In the genomic region with DNA sequence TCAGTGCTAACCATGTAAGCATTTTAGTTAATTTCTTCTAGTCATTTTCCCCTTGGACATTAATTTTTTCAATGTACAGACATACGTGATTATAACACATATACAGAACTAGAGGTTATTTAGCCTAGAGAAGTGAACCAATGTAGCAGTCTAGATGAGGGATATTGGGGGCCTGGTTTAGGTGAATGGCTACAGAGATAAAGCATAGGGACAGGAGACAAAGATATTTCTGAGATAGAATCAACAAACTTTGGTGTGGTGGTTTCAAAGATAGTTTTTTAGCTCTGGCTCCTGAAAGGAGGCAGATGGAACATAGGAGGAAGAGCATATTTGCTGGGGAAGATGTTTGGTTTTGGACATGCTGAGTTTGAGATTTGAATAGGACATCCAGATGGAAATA, we compare ENCODE assay signal across 1 cellular context.
A peak's percentile ranks its signal among the peaks of the same experiment; 100 is the strongest.
TF ChIP-seq lines count a peak whose summit lies in the region.

No MANE protein-coding gene starts in this region.

TF ChIP-seq in K562, 482 proteins besides CTCF, POLR2A, EP300 and RAD21 (continued from another document and continues in another):
- TF ChIP-seq, protein P1, sequence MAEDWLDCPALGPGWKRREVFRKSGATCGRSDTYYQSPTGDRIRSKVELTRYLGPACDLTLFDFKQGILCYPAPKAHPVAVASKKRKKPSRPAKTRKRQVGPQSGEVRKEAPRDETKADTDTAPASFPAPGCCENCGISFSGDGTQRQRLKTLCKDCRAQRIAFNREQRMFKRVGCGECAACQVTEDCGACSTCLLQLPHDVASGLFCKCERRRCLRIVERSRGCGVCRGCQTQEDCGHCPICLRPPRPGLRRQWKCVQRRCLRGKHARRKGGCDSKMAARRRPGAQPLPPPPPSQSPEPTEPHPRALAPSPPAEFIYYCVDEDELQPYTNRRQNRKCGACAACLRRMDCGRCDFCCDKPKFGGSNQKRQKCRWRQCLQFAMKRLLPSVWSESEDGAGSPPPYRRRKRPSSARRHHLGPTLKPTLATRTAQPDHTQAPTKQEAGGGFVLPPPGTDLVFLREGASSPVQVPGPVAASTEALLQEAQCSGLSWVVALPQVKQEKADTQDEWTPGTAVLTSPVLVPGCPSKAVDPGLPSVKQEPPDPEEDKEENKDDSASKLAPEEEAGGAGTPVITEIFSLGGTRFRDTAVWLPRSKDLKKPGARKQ (CRISPR knock-in tag; IDR thresholded peaks at IDR 0.05), result no peak
- TF ChIP-seq NRF1 (conservative IDR thresholded peaks at IDR 0.05 in 1 of 2, IDR thresholded peaks at IDR 0.05 in 1 of 2) (no peak), EP400 (IDR thresholded peaks at IDR 0.05) (0 out of 2 replicates have a peak, but pooled peaks have one; percentile 31), XRCC3 (IDR thresholded peaks at IDR 0.05) (no peak), HIVEP1 (CRISPR knock-in tag; IDR thresholded peaks at IDR 0.05) (no peak), HNRNPUL1 (IDR thresholded peaks at IDR 0.05; ENCODE audit: low read length) (no peak), MEIS2 (IDR thresholded peaks at IDR 0.05; ENCODE audit: partially characterized antibody) (no peak), NFRKB (IDR thresholded peaks at IDR 0.05; ENCODE audit: low read depth) (no peak), CBX1 (IDR thresholded peaks at IDR 0.05; ENCODE audit: low read depth) (no peak), U2AF2 (optimal IDR thresholded peaks at IDR 0.05; ENCODE audit: low read depth, low read length) (no peak), NFIC (IDR thresholded peaks at IDR 0.05) (no peak; the same call in 1 of the 2 replicates), GATA2 (CRISPR knock-in tag; IDR thresholded peaks at IDR 0.05) (no peak), KDM2B (CRISPR knock-in tag; IDR thresholded peaks at IDR 0.05) (no peak), CCNT2 (IDR thresholded peaks at IDR 0.05; ENCODE audit: borderline replicate concordance, extremely low read depth, insufficient read length, low read depth, low read length) (no peak), CCAR2 (IDR thresholded peaks at IDR 0.05; ENCODE audit: low read depth, low read length) (no peak), ARID1B (IDR thresholded peaks at IDR 0.05) (peak; percentile 86), CHD2 (IDR thresholded peaks at IDR 0.05; ENCODE audit: low read depth, low read length) (no peak), ZEB2 (IDR thresholded peaks at IDR 0.05) (peak; percentile 43; the same call in 1 of the 2 replicates), TGIF2 (CRISPR knock-in tag; IDR thresholded peaks at IDR 0.05) (no peak), PHTF2 (CRISPR knock-in tag; IDR thresholded peaks at IDR 0.05) (no peak), KDM1A (IDR thresholded peaks at IDR 0.05) (peak in 1 of 2 experiments; percentile 46; a peak in 1 of 4 replicates), MXI1 (IDR thresholded peaks at IDR 0.05; ENCODE audit: low read depth, low read length) (no peak), ZNF184 (CRISPR knock-in tag; IDR thresholded peaks at IDR 0.05) (no peak), BDP1 (IDR thresholded peaks at IDR 0.05; ENCODE audit: insufficient read depth, insufficient read length) (no peak), FOXP1 (CRISPR knock-in tag; IDR thresholded peaks at IDR 0.05) (no peak), CAMTA2 (CRISPR knock-in tag; conservative IDR thresholded peaks at IDR 0.05) (no peak), DPF2 (IDR thresholded peaks at IDR 0.05) (peak; percentile 83), NFXL1 (CRISPR knock-in tag; IDR thresholded peaks at IDR 0.05) (no peak), JUND (IDR thresholded peaks at IDR 0.05; ENCODE audit: borderline replicate concordance, low read depth, low read length) (no peak), JUND (tag; IDR thresholded peaks at IDR 0.05; ENCODE audit: borderline replicate concordance, low read depth, low read length) (no peak), KLF1 (tag; IDR thresholded peaks at IDR 0.05) (no peak), RBBP5 (IDR thresholded peaks at IDR 0.05; ENCODE audit: borderline replicate concordance, insufficient read depth, low read length, poor library complexity, severe bottlenecking) (no peak), POLR2AphosphoS2 (IDR thresholded peaks at IDR 0.05; ENCODE audit: low read length) (no peak), ZNF384 (IDR thresholded peaks at IDR 0.05; ENCODE audit: low read depth, low read length) (no peak), GATAD2B (IDR thresholded peaks at IDR 0.05; ENCODE audit: borderline replicate concordance) (0 out of 2 replicates have a peak, but pooled peaks have one; percentile 33), PPARD (CRISPR knock-in tag; IDR thresholded peaks at IDR 0.05) (no peak), CREB1 (IDR thresholded peaks at IDR 0.05) (no peak), CREB1 (CRISPR knock-in tag; IDR thresholded peaks at IDR 0.05) (no peak), TCFL5 (CRISPR knock-in tag; conservative IDR thresholded peaks at IDR 0.05) (no peak), SLC30A9 (CRISPR knock-in tag; IDR thresholded peaks at IDR 0.05) (no peak), ILF3 (IDR thresholded peaks at IDR 0.05; ENCODE audit: borderline replicate concordance) (no peak), HDAC2 (IDR thresholded peaks at IDR 0.05) (no peak), GTF2E2 (tag; IDR thresholded peaks at IDR 0.05) (no peak), HMGN3 (IDR thresholded peaks at IDR 0.05; ENCODE audit: borderline replicate concordance, extremely low read depth, insufficient read length, low read depth, low read length) (no peak), ZNF224 (CRISPR knock-in tag; IDR thresholded peaks at IDR 0.05) (no peak), ZNF436 (CRISPR knock-in tag; IDR thresholded peaks at IDR 0.05) (no peak), NR1H2 (CRISPR knock-in tag; IDR thresholded peaks at IDR 0.05) (no peak), PHF21A (IDR thresholded peaks at IDR 0.05; ENCODE audit: borderline replicate concordance, low read depth) (no peak), IFI16 (CRISPR knock-in tag; IDR thresholded peaks at IDR 0.05) (no peak), SMARCA4 (IDR thresholded peaks at IDR 0.05) (peak; percentile 74), ZNF695 (CRISPR knock-in tag; IDR thresholded peaks at IDR 0.05) (no peak), STAG1 (CRISPR knock-in tag; IDR thresholded peaks at IDR 0.05; ENCODE audit: borderline replicate concordance) (no peak), NBN (IDR thresholded peaks at IDR 0.05; ENCODE audit: low read depth) (no peak), HNRNPK (IDR thresholded peaks at IDR 0.05; ENCODE audit: low read depth, low read length, poor library complexity, severe bottlenecking) (no peak), TEAD4 (IDR thresholded peaks at IDR 0.05; ENCODE audit: low read length) (peak; percentile 48), TEAD4 (CRISPR knock-in tag; IDR thresholded peaks at IDR 0.05; ENCODE audit: borderline replicate concordance) (no peak), ATF1 (CRISPR knock-in tag; IDR thresholded peaks at IDR 0.05) (no peak), ATF1 (tag; IDR thresholded peaks at IDR 0.05) (no peak), SOX6 (IDR thresholded peaks at IDR 0.05) (peak; percentile 38; the same call in 1 of the 2 replicates)
- TF ChIP-seq, protein P2, sequence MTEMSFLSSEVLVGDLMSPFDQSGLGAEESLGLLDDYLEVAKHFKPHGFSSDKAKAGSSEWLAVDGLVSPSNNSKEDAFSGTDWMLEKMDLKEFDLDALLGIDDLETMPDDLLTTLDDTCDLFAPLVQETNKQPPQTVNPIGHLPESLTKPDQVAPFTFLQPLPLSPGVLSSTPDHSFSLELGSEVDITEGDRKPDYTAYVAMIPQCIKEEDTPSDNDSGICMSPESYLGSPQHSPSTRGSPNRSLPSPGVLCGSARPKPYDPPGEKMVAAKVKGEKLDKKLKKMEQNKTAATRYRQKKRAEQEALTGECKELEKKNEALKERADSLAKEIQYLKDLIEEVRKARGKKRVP (CRISPR knock-in tag; IDR thresholded peaks at IDR 0.05), result no peak
- TF ChIP-seq, protein P3, sequence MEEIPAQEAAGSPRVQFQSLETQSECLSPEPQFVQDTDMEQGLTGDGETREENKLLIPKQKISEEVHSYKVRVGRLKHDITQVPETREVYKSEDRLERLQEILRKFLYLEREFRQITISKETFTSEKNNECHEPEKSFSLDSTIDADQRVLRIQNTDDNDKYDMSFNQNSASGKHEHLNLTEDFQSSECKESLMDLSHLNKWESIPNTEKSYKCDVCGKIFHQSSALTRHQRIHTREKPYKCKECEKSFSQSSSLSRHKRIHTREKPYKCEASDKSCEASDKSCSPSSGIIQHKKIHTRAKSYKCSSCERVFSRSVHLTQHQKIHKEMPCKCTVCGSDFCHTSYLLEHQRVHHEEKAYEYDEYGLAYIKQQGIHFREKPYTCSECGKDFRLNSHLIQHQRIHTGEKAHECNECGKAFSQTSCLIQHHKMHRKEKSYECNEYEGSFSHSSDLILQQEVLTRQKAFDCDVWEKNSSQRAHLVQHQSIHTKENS (CRISPR knock-in tag; IDR thresholded peaks at IDR 0.05), result no peak
- TF ChIP-seq, protein P4, sequence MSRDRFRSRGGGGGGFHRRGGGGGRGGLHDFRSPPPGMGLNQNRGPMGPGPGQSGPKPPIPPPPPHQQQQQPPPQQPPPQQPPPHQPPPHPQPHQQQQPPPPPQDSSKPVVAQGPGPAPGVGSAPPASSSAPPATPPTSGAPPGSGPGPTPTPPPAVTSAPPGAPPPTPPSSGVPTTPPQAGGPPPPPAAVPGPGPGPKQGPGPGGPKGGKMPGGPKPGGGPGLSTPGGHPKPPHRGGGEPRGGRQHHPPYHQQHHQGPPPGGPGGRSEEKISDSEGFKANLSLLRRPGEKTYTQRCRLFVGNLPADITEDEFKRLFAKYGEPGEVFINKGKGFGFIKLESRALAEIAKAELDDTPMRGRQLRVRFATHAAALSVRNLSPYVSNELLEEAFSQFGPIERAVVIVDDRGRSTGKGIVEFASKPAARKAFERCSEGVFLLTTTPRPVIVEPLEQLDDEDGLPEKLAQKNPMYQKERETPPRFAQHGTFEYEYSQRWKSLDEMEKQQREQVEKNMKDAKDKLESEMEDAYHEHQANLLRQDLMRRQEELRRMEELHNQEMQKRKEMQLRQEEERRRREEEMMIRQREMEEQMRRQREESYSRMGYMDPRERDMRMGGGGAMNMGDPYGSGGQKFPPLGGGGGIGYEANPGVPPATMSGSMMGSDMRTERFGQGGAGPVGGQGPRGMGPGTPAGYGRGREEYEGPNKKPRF (IDR thresholded peaks at IDR 0.05; ENCODE audit: low read depth, low read length), result no peak
- TF ChIP-seq, protein P5, sequence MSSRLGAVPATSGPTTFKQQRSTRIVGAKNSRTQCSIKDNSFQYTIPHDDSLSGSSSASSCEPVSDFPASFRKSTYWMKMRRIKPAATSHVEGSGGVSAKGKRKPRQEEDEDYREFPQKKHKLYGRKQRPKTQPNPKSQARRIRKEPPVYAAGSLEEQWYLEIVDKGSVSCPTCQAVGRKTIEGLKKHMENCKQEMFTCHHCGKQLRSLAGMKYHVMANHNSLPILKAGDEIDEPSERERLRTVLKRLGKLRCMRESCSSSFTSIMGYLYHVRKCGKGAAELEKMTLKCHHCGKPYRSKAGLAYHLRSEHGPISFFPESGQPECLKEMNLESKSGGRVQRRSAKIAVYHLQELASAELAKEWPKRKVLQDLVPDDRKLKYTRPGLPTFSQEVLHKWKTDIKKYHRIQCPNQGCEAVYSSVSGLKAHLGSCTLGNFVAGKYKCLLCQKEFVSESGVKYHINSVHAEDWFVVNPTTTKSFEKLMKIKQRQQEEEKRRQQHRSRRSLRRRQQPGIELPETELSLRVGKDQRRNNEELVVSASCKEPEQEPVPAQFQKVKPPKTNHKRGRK (tag; IDR thresholded peaks at IDR 0.05), result no peak
- TF ChIP-seq, protein P6, sequence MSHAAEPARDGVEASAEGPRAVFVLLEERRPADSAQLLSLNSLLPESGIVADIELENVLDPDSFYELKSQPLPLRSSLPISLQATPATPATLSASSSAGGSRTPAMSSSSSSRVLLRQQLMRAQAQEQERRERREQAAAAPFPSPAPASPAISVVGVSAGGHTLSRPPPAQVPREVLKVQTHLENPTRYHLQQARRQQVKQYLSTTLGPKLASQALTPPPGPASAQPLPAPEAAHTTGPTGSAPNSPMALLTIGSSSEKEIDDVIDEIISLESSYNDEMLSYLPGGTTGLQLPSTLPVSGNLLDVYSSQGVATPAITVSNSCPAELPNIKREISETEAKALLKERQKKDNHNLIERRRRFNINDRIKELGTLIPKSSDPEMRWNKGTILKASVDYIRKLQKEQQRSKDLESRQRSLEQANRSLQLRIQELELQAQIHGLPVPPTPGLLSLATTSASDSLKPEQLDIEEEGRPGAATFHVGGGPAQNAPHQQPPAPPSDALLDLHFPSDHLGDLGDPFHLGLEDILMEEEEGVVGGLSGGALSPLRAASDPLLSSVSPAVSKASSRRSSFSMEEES (CRISPR knock-in tag; IDR thresholded peaks at IDR 0.05), result no peak
- TF ChIP-seq, protein P7, sequence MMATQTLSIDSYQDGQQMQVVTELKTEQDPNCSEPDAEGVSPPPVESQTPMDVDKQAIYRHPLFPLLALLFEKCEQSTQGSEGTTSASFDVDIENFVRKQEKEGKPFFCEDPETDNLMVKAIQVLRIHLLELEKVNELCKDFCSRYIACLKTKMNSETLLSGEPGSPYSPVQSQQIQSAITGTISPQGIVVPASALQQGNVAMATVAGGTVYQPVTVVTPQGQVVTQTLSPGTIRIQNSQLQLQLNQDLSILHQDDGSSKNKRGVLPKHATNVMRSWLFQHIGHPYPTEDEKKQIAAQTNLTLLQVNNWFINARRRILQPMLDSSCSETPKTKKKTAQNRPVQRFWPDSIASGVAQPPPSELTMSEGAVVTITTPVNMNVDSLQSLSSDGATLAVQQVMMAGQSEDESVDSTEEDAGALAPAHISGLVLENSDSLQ (IDR thresholded peaks at IDR 0.05), result 0 out of 2 replicates have a peak, but pooled peaks have one; percentile 5
- TF ChIP-seq, protein P8, sequence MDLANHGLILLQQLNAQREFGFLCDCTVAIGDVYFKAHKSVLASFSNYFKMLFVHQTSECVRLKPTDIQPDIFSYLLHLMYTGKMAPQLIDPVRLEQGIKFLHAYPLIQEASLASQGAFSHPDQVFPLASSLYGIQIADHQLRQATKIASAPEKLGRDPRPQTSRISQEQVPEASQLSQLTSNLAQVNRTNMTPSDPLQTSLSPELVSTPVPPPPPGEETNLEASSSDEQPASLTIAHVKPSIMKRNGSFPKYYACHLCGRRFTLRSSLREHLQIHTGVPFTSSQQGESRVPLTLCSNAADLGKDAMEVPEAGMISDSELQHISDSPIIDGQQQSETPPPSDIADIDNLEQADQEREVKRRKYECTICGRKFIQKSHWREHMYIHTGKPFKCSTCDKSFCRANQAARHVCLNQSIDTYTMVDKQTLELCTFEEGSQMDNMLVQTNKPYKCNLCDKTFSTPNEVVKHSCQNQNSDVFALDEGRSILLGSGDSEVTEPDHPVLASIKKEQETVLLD (IDR thresholded peaks at IDR 0.05), result 0 out of 2 replicates have a peak, but pooled peaks have one; percentile 40
